9 cellular contexts compared by ENCODE assay signal in genomic region chr2:17309741-17310339, GRCh38.
A peak's percentile ranks its signal among the peaks of the same experiment; 100 is the strongest.
DNase-seq lines count a peak whose midpoint lies in the region; ATAC-seq, FAIRE-seq and TF ChIP-seq lines count a peak whose summit lies in the region.
"Had no signal": no experiment of that assay in that cellular context is flagged by ENCODE, and none has a peak within 500 bp of the region (broad histone marks: within the 10 kb centered on the region; RNA-seq: fewer than 3 reads in every experiment).

No MANE protein-coding gene starts in this region.

- H4K20me1 ChIP-seq in GM12878 (ENCODE audit: control insufficient read depth, insufficient read depth): no peaks in the 10 kb centered on the region

- SMC1A ChIA-PET in GM12878 (lab: Charles Lee; ENCODE audit: uncharacterized antibody, unreplicated experiment): interaction anchor here (0.7 to 2.4 kb wide), 12 partner anchors 12 to 784 kb away, joined by 3 to 11 read pairs (median 4); no protein-coding TSS in a partner anchor

- CTCF ChIA-PET in GM12878 (lab: Yijun Ruan, JAX): interaction anchor here (0.7 to 3.5 kb wide), 31 partner anchors 10 to 784 kb away, joined by 3 to 19 read pairs (median 4); no protein-coding TSS in a partner anchor

- peaks cover 7% of the 10 kb centered on the region for H3K27me3 Mint-ChIP-seq in activated T-cell treated with anti-CD3 and anti-CD28 coated beads, Interleukin-2, amount 50 U/mL, for 24 hours

- DNase-seq in GM03348 (ENCODE audit: low spot score): peak; percentile 40
- DNase-seq in NCI-H446 treated with DMSO at 0.1 percent for 48 hours (lab: John Stamatoyannopoulos, UW): peak; percentile 36
- DNase-seq in GM12878 (ENCODE audit: low read depth, low spot score): no peak
- no peak for DNase-seq in kidney
- peak; percentile 67 for DNase-seq in urothelium cell line (ENCODE audit: low spot score)
- no peak for DNase-seq in activated T-cell treated with anti-CD3 and anti-CD28 coated beads, Interleukin-2, amount 50 U/mL, for 24 hours

- H3K9me3 ChIP-seq in GM12878 (replicated peaks; ENCODE audit: control insufficient read depth, insufficient read depth, low read length) (no peaks in the 10 kb centered on the region), kidney (ENCODE audit: control insufficient read depth in 1 of 2, low read length in 2 of 2) (no peaks in the 10 kb centered on the region)

- TF ChIP-seq EP300 in GM12878 (IDR thresholded peaks at IDR 0.05; ENCODE audit: borderline replicate concordance in 1 of 2, control insufficient read depth in 1 of 2, low read depth in 2 of 2, low read length in 2 of 2): no peak

- peaks cover 3% of the 10 kb centered on the region for H3K4me1 Mint-ChIP-seq in activated T-cell treated with anti-CD3 and anti-CD28 coated beads, Interleukin-2, amount 50 U/mL, for 24 hours (ENCODE audit: low read depth)
- H3K4me1 Mint-ChIP-seq: activated naive CD4-positive, alpha-beta T cell treated with anti-CD3 and anti-CD28 coated beads, Interleukin-2, amount 50 U/mL, for 24 hours had no signal

- H3K4me1 ChIP-seq in GM12878 (ENCODE audit: control insufficient read depth, insufficient read depth, low read length) (no peaks in the 10 kb centered on the region), kidney (ENCODE audit: control insufficient read depth in 1 of 2, insufficient read depth in 1 of 2, low read depth in 1 of 2, low read length in 2 of 2) (no peaks in the 10 kb centered on the region)

- H3K9ac ChIP-seq in GM12878 (ENCODE audit: control insufficient read depth, insufficient read depth, low read length) (no peak overlapping the region), kidney (ENCODE audit: low read length in 2 of 2) (no peak overlapping the region)

- H3K27ac ChIP-seq in GM12878 (ENCODE audit: control insufficient read depth, insufficient read depth): no peak overlapping the region
- no peak overlapping the region for H3K27ac ChIP-seq in kidney (ENCODE audit: low read depth in 2 of 2, low read length in 2 of 2)

- ATAC-seq in GM21390 (IDR thresholded peaks at IDR 0.05; ENCODE audit: unreplicated experiment) (peak; percentile 85), HG03469 (IDR thresholded peaks at IDR 0.05; ENCODE audit: unreplicated experiment) (peak; percentile 85), GM12878 (peak; percentile 94)

- H3K4me3 ChIP-seq in GM12878 (no peak overlapping the region), kidney (ENCODE audit: low read length in 2 of 2) (no peak overlapping the region)

- no TSS peak for BruUV-seq in GM12878 (replicated peaks; lab: Mats Ljungman, UMichigan)

- no peak overlapping the region for H2AFZ ChIP-seq in GM12878 (ENCODE audit: control insufficient read depth, low read depth, low read length)

- H3K27ac Mint-ChIP-seq in activated T-cell treated with anti-CD3 and anti-CD28 coated beads, Interleukin-2, amount 50 U/mL, for 24 hours: no peak overlapping the region
- H3K27ac Mint-ChIP-seq: activated naive CD4-positive, alpha-beta T cell treated with anti-CD3 and anti-CD28 coated beads, Interleukin-2, amount 50 U/mL, for 24 hours had no signal

- peak; percentile 79 for TF ChIP-seq RAD21 in GM12878 (IDR thresholded peaks at IDR 0.05; ENCODE audit: insufficient read depth, low read depth, low read length)

- peak; percentile 91 for FAIRE-seq in GM12878 (lab: Jason Lieb, UNC)
- peak; percentile 73 for FAIRE-seq in kidney (lab: Jason Lieb, UNC)
- peak; percentile 40 for FAIRE-seq in urothelium cell line (lab: Jason Lieb, UNC)

- H3K36me3 Mint-ChIP-seq in activated T-cell treated with anti-CD3 and anti-CD28 coated beads, Interleukin-2, amount 50 U/mL, for 24 hours (ENCODE audit: low read depth): no peaks in the 10 kb centered on the region
- H3K36me3 Mint-ChIP-seq: activated naive CD4-positive, alpha-beta T cell treated with anti-CD3 and anti-CD28 coated beads, Interleukin-2, amount 50 U/mL, for 24 hours had no signal

- H3K79me2 ChIP-seq in GM12878 (ENCODE audit: control insufficient read depth, insufficient read depth, low read length): no peaks in the 10 kb centered on the region

- intact Hi-C loops in GM12878 (cut with micrococcal nuclease; ENCODE audit: unreplicated experiment) (loop anchor here (1.0 to 5.0 kb wide), 2 partner anchors 362 to 537 kb away; no protein-coding TSS in a partner anchor), kidney (cut with DNase I) (no loop called here)

- TF ChIP-seq POLR2A in GM12878 (IDR thresholded peaks at IDR 0.05; ENCODE audit: low read depth, low read length): no peak

- H3K9me3 Mint-ChIP-seq in activated T-cell treated with anti-CD3 and anti-CD28 coated beads, Interleukin-2, amount 50 U/mL, for 24 hours: peaks cover 4% of the 10 kb centered on the region
- H3K9me3 Mint-ChIP-seq: activated naive CD4-positive, alpha-beta T cell treated with anti-CD3 and anti-CD28 coated beads, Interleukin-2, amount 50 U/mL, for 24 hours had no signal

- H3K27me3 ChIP-seq in GM12878 (replicated peaks in 1 of 2; ENCODE audit: control insufficient read depth in 2 of 2, insufficient read depth in 2 of 2, low read length in 1 of 2): no peaks in the 10 kb centered on the region

- in situ Hi-C loops in GM12878 (cut with MboI): loop anchor here (5.0 kb wide), 1 partner anchor 538 kb away; no protein-coding TSS in a partner anchor

- WGBS in GM12878 (ENCODE audit: insufficient coverage, insufficient replicate concordance, low lambda C conversion rate, missing lambda C conversion rate): 8% methylated on average over 6 of the region's 6 CpGs

- TF ChIP-seq CTCF in GM12878 (IDR thresholded peaks at IDR 0.05 in 2 of 3, conservative IDR thresholded peaks at IDR 0.05 in 1 of 3; ENCODE audit: control insufficient read depth in 2 of 3, extremely low read depth in 1 of 3, insufficient read depth in 1 of 3, low read depth in 3 of 3, low read length in 3 of 3) (peak; percentile 68 to 77 (median 71)), kidney (IDR thresholded peaks at IDR 0.05; ENCODE audit: borderline replicate concordance, extremely low read depth, insufficient read depth) (peak; percentile 64)

- H3K4me2 ChIP-seq in GM12878 (ENCODE audit: control insufficient read depth, insufficient read depth): no peak overlapping the region

- H3K4me3 Mint-ChIP-seq in activated T-cell treated with anti-CD3 and anti-CD28 coated beads, Interleukin-2, amount 50 U/mL, for 24 hours: no peak overlapping the region
- H3K4me3 Mint-ChIP-seq: activated naive CD4-positive, alpha-beta T cell treated with anti-CD3 and anti-CD28 coated beads, Interleukin-2, amount 50 U/mL, for 24 hours had no signal

- H3K36me3 ChIP-seq in GM12878 (ENCODE audit: control insufficient read depth in 2 of 2, insufficient read depth in 2 of 2, low read length in 1 of 2) (no peaks in the 10 kb centered on the region), kidney (ENCODE audit: control insufficient read depth in 1 of 2, insufficient read depth in 2 of 2, low read length in 2 of 2) (no peaks in the 10 kb centered on the region)

- POLR2A ChIA-PET in GM12878 (lab: Charles Lee): interaction anchor here (0.7 kb wide), 1 partner anchor 536 kb away, joined by 3 read pairs; no protein-coding TSS in a partner anchor

- RAD21 ChIA-PET in GM12878 (lab: Charles Lee; ENCODE audit: unreplicated experiment): interaction anchor here (0.8 to 2.7 kb wide), 6 partner anchors 362 to 784 kb away, joined by 3 to 10 read pairs (median 4); no protein-coding TSS in a partner anchor

TF ChIP-seq in GM12878, 131 proteins besides CTCF, POLR2A, EP300 and RAD21:
- TF ChIP-seq YY1 (IDR thresholded peaks at IDR 0.05; ENCODE audit: low read depth, low read length): 0 out of 2 replicates have a peak, but pooled peaks have one; percentile 30
- 0 out of 2 replicates have a peak, but pooled peaks have one; percentile 11 for TF ChIP-seq MTA2 (IDR thresholded peaks at IDR 0.05; ENCODE audit: low read depth)
- peak; percentile 71 for TF ChIP-seq SMC3 (IDR thresholded peaks at IDR 0.05; ENCODE audit: borderline replicate concordance, low read length)
- TF ChIP-seq CREB1 (IDR thresholded peaks at IDR 0.05; ENCODE audit: low read depth): no peak
- peak; percentile 13; the same call in 1 of the 2 replicates for TF ChIP-seq RUNX3 (IDR thresholded peaks at IDR 0.05; ENCODE audit: low read length)
- peak; percentile 53 for TF ChIP-seq NR2F1 (conservative IDR thresholded peaks at IDR 0.05)

Comparison
In these comparisons a context has a peak if more than half of its experiments do, and no peak if none do; other contexts are left out.
1. DNase-seq: peak in GM03348 (single experiment), NCI-H446 treated with DMSO at 0.1 percent for 48 hours (single experiment) and urothelium cell line (single experiment); none in GM12878 (single experiment), kidney (single experiment) and activated T-cell treated with anti-CD3 and anti-CD28 coated beads, Interleukin-2, amount 50 U/mL, for 24 hours (single experiment).
2. Peak in every context shown above with its lines, with median percentiles within 50 percentile points of each other: ATAC-seq.